Comparison of ENCODE assay signal across 8 cellular contexts in genomic region chr16:68238029-68238345, GRCh38. TPM values are rescaled to one million over a fixed set of nuclear protein-coding genes. Genes with fewer than 3 reads are reported as not detected.
DNase-seq lines count a peak whose midpoint lies in the region; ATAC-seq, FAIRE-seq and TF ChIP-seq lines count a peak whose summit lies in the region.

No MANE protein-coding gene starts in this region.

- TF ChIP-seq CTCF in A673 (conservative IDR thresholded peaks at IDR 0.05; ENCODE audit: low read depth, low read length) (no peak), K562 (IDR thresholded peaks at IDR 0.05 in 2 of 3, conservative IDR thresholded peaks at IDR 0.05 in 1 of 3; ENCODE audit: insufficient read depth in 2 of 3, low read depth in 1 of 3, low read length in 3 of 3) (no peak)

- peak overlapping the region; percentile 61 for H2BK5ac ChIP-seq in mesendoderm (ENCODE audit: low read length)

- POLR2A ChIA-PET in A673 (lab: Charles Lee; ENCODE audit: low non-redundant PET): no interaction called here
- POLR2A ChIA-PET in HEK293T (lab: Yijun Ruan, JAX): interaction anchor here (0.6 to 2.2 kb wide), 7 partner anchors 10 to 251 kb away, joined by 3 to 23 read pairs (median 3); partner anchors contain the start of genes NFATC3, PRMT7 and SLC7A6OS
- POLR2A ChIA-PET in K562 (lab: Yijun Ruan, JAX): no interaction called here

- peaks cover 2% of the 10 kb centered on the region for H3K79me1 ChIP-seq in mesendoderm (ENCODE audit: low read length)

- intact Hi-C loops in A673 (cut with micrococcal nuclease; ENCODE audit: unreplicated experiment): no loop called here
- intact Hi-C loops in K562 (cut with micrococcal nuclease): no loop called here

- H3K27me3 ChIP-seq in A673 (replicated peaks; ENCODE audit: insufficient read depth, low read depth, low read length, poor library complexity): no peaks in the 10 kb centered on the region
- no peaks in the 10 kb centered on the region for H3K27me3 ChIP-seq in K562 (ENCODE audit: control insufficient read depth in 2 of 2, insufficient read depth in 2 of 2, low read length in 2 of 2)
- no peaks in the 10 kb centered on the region for H3K27me3 ChIP-seq in mesendoderm (ENCODE audit: insufficient read depth, low read length, poor library complexity)

- no peak for FAIRE-seq in K562 (lab: Jason Lieb, UNC)

- peak overlapping the region; percentile 7 for H4K8ac ChIP-seq in mesendoderm (ENCODE audit: low read depth, low read length)

- no peaks in the 10 kb centered on the region for H3K9me1 ChIP-seq in K562 (ENCODE audit: control insufficient read depth, insufficient read depth, low read length)

- TF ChIP-seq RAD21 in K562 (CRISPR knock-in tag; conservative IDR thresholded peaks at IDR 0.05 in 1 of 2, IDR thresholded peaks at IDR 0.05 in 1 of 2): no peak

- peak overlapping the region; percentile 19 for H3K18ac ChIP-seq in mesendoderm (ENCODE audit: low read length)

- H3K4me1 ChIP-seq in A673 (ENCODE audit: insufficient read depth, low read length, poor library complexity, severe bottlenecking) (peaks cover 9% of the 10 kb centered on the region), K562 (replicated peaks in 1 of 2; ENCODE audit: control insufficient read depth in 2 of 2, insufficient read depth in 2 of 2, low read length in 2 of 2) (peaks cover 0 to 7% of the 10 kb centered on the region in 2 experiments; a peak in 1 of 5 replicates), mesendoderm (ENCODE audit: control insufficient read depth, low read depth, low read length) (peaks cover 4% of the 10 kb centered on the region)

- no peak overlapping the region for H2AK5ac ChIP-seq in mesendoderm (ENCODE audit: low read length)

- H3K9me3 ChIP-seq in A673 (ENCODE audit: low read depth, low read length, poor library complexity, severe bottlenecking) (no peaks in the 10 kb centered on the region), K562 (replicated peaks; ENCODE audit: control insufficient read depth, insufficient read depth, low read depth, low read length) (peaks cover 7% of the 10 kb centered on the region)

- H3K27ac ChIP-seq in A673 (ENCODE audit: low read depth, low read length, poor library complexity, severe bottlenecking) (peak overlapping the region; percentile 84), K562 (ENCODE audit: extremely low read depth, low read depth, low read length) (no peak overlapping the region), mesendoderm (ENCODE audit: low read depth, low read length) (peak overlapping the region; percentile 66)

- TF ChIP-seq EP300 in K562 (IDR thresholded peaks at IDR 0.05; ENCODE audit: low read length): no peak

- no peak overlapping the region for H2BK120ac ChIP-seq in mesendoderm (ENCODE audit: low read depth, low read length)

- H3K56ac ChIP-seq in mesendoderm (ENCODE audit: low read length): peak overlapping the region; percentile 89

- no peak overlapping the region for H2BK15ac ChIP-seq in mesendoderm (replicated peaks; ENCODE audit: low read depth)

- peak overlapping the region; percentile 50 for H3K4me3 ChIP-seq in A673 (ENCODE audit: low read depth, low read length, poor library complexity, severe bottlenecking)
- no peak overlapping the region for H3K4me3 ChIP-seq in K562
- H3K4me3 ChIP-seq in mesendoderm (ENCODE audit: low read length): peak overlapping the region; percentile 5

- CTCF ChIA-PET in A673 (lab: Charles Lee): interaction anchor here (1.4 kb wide), 1 partner anchor 26 kb away, joined by 4 read pairs; no protein-coding TSS in a partner anchor
- CTCF ChIA-PET in HEK293T (lab: Yijun Ruan, JAX): interaction anchor here (1.6 kb wide), 2 partner anchors 24 to 26 kb away, joined by 4 to 5 read pairs; partner anchors contain the start of gene SLC7A6
- CTCF ChIA-PET in K562 (lab: Yijun Ruan, JAX; ENCODE audit: low intra/inter-chr PET ratio): no interaction called here

- no peaks in the 10 kb centered on the region for H4K20me1 ChIP-seq in K562 (replicated peaks; ENCODE audit: control insufficient read depth, insufficient read depth, low read length)

- H2AFZ ChIP-seq in K562 (ENCODE audit: low read depth, low read length): no peak overlapping the region

- WGBS in K562 (ENCODE audit: insufficient coverage, low coverage, missing lambda C conversion rate): 96% methylated on average over 14 of the region's 20 CpGs
- WGBS in mesendoderm (ENCODE audit: extremely low coverage, insufficient coverage, low lambda C conversion rate): no CpG with 5 or more reads among the region's 20 CpGs

- BruUV-seq in A673 (replicated peaks; lab: Mats Ljungman, UMichigan) (TSS peak; percentile 56), K562 (replicated peaks; lab: Mats Ljungman, UMichigan) (no TSS peak)

- no peak for DNase-seq in A673 (ENCODE audit: low spot score)
- no peak for DNase-seq in HEK293T (ENCODE audit: extremely low spot score)
- DNase-seq in K562 (ENCODE audit: extremely low read depth in 1 of 4, low spot score in 3 of 4): no peak
- DNase-seq in mesendoderm: no peak
- DNase-seq in activated CD8-positive, alpha-beta memory T cell treated with anti-CD3 and anti-CD28 coated beads, Interleukin-2, amount 50 U/mL, for 48 hours: no peak
- no peak for DNase-seq in activated CD4-positive, CD25-positive, alpha-beta regulatory T cell (lab: John Stamatoyannopoulos, UW)
- DNase-seq in NCI-H187 (lab: John Stamatoyannopoulos, UW): no peak
- no peak for DNase-seq in dedifferentiated amniotic fluid mesenchymal stem cell (ENCODE audit: extremely low spot score)

- H3K4me2 ChIP-seq in K562 (ENCODE audit: insufficient read depth, low read length): no peak overlapping the region
- peak overlapping the region; percentile 52 for H3K4me2 ChIP-seq in mesendoderm (ENCODE audit: low read length)

- no peak overlapping the region for H3K4ac ChIP-seq in mesendoderm (ENCODE audit: low read depth, low read length)

- H3K36me3 ChIP-seq in A673 (ENCODE audit: insufficient read depth, low read length, poor library complexity, severe bottlenecking) (no peaks in the 10 kb centered on the region), K562 (ENCODE audit: control insufficient read depth, insufficient read depth, low read length) (no peaks in the 10 kb centered on the region), mesendoderm (ENCODE audit: control insufficient read depth, insufficient read depth, low read length) (no peaks in the 10 kb centered on the region)

- no peak overlapping the region for H3K23ac ChIP-seq in mesendoderm (ENCODE audit: low read length)

- no peak for ATAC-seq in K562

- H3K79me2 ChIP-seq in K562 (ENCODE audit: control insufficient read depth, insufficient read depth, low read length): no peaks in the 10 kb centered on the region
- H3K79me2 ChIP-seq in mesendoderm (ENCODE audit: control insufficient read depth, insufficient read depth, low read length): peaks cover 4% of the 10 kb centered on the region

- in situ Hi-C loops in K562 (cut with MboI): no loop called here

- H4K5ac ChIP-seq in mesendoderm (ENCODE audit: low read length): no peak overlapping the region

- TF ChIP-seq POLR2A in K562 (conservative IDR thresholded peaks at IDR 0.05): no peak

- H3K9ac ChIP-seq in K562 (ENCODE audit: insufficient read depth in 1 of 2, low read depth in 2 of 2, low read length in 2 of 2): no peak overlapping the region
- peak overlapping the region; percentile 79 for H3K9ac ChIP-seq in mesendoderm (ENCODE audit: low read length)

RNA-seq across cellular contexts. Expression of gene ESRP2, which starts 2.1 kb away (rescaled TPM):
- 0.19 and 0.35 TPM in 2 replicates for total RNA-seq in A673 (2021)
- total RNA-seq in K562 (2011; cell fraction: chromatin; rRNA removed; ENCODE audit: low replicate concordance): 0.39 TPM in 1 of 2 replicates, not detected in the other
- not detected in 2 replicates for total RNA-seq in K562 (2011; cell fraction: nucleolus; rRNA removed)
- not detected in 2 replicates for total RNA-seq in K562 (2011; cell fraction: nucleoplasm; rRNA removed)
- total RNA-seq in K562 (2014; rRNA removed): 0.05 TPM in 1 of 2 replicates, not detected in the other
- total RNA-seq in K562 (2014; rRNA removed; fragmentation: Illumina TruSeq; extraction: Trizol): not detected in 2 replicates
- not detected in 2 replicates for total RNA-seq in K562 (2015; rRNA removed; fragmentation: Illumina TruSeq; extraction: Trizol)
- 0.07 and 0.36 TPM in 2 replicates for total RNA-seq in K562 (2021)
- 0.09 TPM in 1 of 2 replicates, not detected in the other for polyA plus RNA-seq in K562 (2011; rRNA removed)
- not detected in 2 replicates for polyA plus RNA-seq in K562 (2011; cell fraction: cytosol; rRNA removed)
- polyA plus RNA-seq in K562 (2011; cell fraction: nucleus; rRNA removed): 0.07 TPM in 1 of 2 replicates, not detected in the other
- polyA plus RNA-seq in K562 (2012): 0.17 and 0.39 TPM in 2 replicates
- not detected in 2 replicates for polyA plus RNA-seq in K562 (2014; fragmentation: Illumina TruSeq; extraction: Trizol)
- polyA plus RNA-seq in K562 (2014; fragmentation: Nextera tagmentation; extraction: Ambion mirVana): under 1 TPM in 1 of 2 experiments, not detected in 1; 0.15 TPM
- polyA plus RNA-seq in K562 (2014; rRNA removed): not detected in 2 replicates
- polyA minus RNA-seq in K562 (2011; rRNA and poly(A)+ RNA removed): not detected in 2 replicates
- 1.3 TPM in 1 of 2 replicates, not detected in the other for polyA minus RNA-seq in K562 (2011; cell fraction: cytosol; rRNA and poly(A)+ RNA removed)
- 0.27 TPM in 1 of 2 replicates, not detected in the other for polyA minus RNA-seq in K562 (2011; cell fraction: nucleus; rRNA and poly(A)+ RNA removed)
- 26.2 TPM for polyA plus RNA-seq in mesendoderm (2013, experiment 1 of 2)
- 26.6 TPM for polyA plus RNA-seq in mesendoderm (2013, experiment 2 of 2)

RNA-seq across cellular contexts. Expression of gene PLA2G15, which starts 7.2 kb away (rescaled TPM):
- 6.8 and 8.1 TPM in 2 replicates for total RNA-seq in A673 (2021)
- total RNA-seq in K562 (2011; cell fraction: chromatin; rRNA removed; ENCODE audit: low replicate concordance): 19.2 and 54.6 TPM in 2 replicates
- 35.1 and 45.2 TPM in 2 replicates for total RNA-seq in K562 (2011; cell fraction: nucleolus; rRNA removed)
- 25.2 and 30.1 TPM in 2 replicates for total RNA-seq in K562 (2011; cell fraction: nucleoplasm; rRNA removed)
- 7.5 and 8.9 TPM in 2 replicates for total RNA-seq in K562 (2014; rRNA removed)
- 3.1 and 4.6 TPM in 2 replicates for total RNA-seq in K562 (2014; rRNA removed; fragmentation: Illumina TruSeq; extraction: Trizol)
- 4.8 and 5.0 TPM in 2 replicates for total RNA-seq in K562 (2015; rRNA removed; fragmentation: Illumina TruSeq; extraction: Trizol)
- 8.6 and 9.1 TPM in 2 replicates for total RNA-seq in K562 (2021)
- polyA plus RNA-seq in K562 (2011; rRNA removed): 7.6 and 11.8 TPM in 2 replicates
- polyA plus RNA-seq in K562 (2011; cell fraction: cytosol; rRNA removed): 8.9 and 16.0 TPM in 2 replicates
- polyA plus RNA-seq in K562 (2011; cell fraction: nucleus; rRNA removed): 11.9 and 20.4 TPM in 2 replicates
- 7.1 and 14.4 TPM in 2 replicates for polyA plus RNA-seq in K562 (2012)
- polyA plus RNA-seq in K562 (2014; fragmentation: Illumina TruSeq; extraction: Trizol): 4.0 and 5.9 TPM in 2 replicates
- polyA plus RNA-seq in K562 (2014; fragmentation: Nextera tagmentation; extraction: Ambion mirVana): 1 to 10 TPM in 1 of 2 experiments, under 1 TPM in 1; 0.42 to 1.1 TPM
- 6.1 and 6.6 TPM in 2 replicates for polyA plus RNA-seq in K562 (2014; rRNA removed)
- polyA minus RNA-seq in K562 (2011; rRNA and poly(A)+ RNA removed): 7.5 and 7.6 TPM in 2 replicates
- polyA minus RNA-seq in K562 (2011; cell fraction: cytosol; rRNA and poly(A)+ RNA removed): 7.8 and 9.6 TPM in 2 replicates
- polyA minus RNA-seq in K562 (2011; cell fraction: nucleus; rRNA and poly(A)+ RNA removed): 6.3 and 6.7 TPM in 2 replicates
- polyA plus RNA-seq in mesendoderm (2013, experiment 1 of 2): 4.0 TPM
- polyA plus RNA-seq in mesendoderm (2013, experiment 2 of 2): 4.0 TPM

RNA-seq across cellular contexts. Expression of gene SLC7A6, which starts 26.3 kb away (rescaled TPM):
- total RNA-seq in A673 (2021) (43.6 and 58.7 TPM in 2 replicates), K562 (2014; rRNA removed) (18.8 and 26.2 TPM in 2 replicates), K562 (2014; rRNA removed; fragmentation: Illumina TruSeq; extraction: Trizol) (29.8 and 33.6 TPM in 2 replicates), K562 (2015; rRNA removed; fragmentation: Illumina TruSeq; extraction: Trizol) (27.7 and 28.7 TPM in 2 replicates), K562 (2021) (58.0 and 59.8 TPM in 2 replicates)
- total RNA-seq in K562 (2011; cell fraction: chromatin; rRNA removed; ENCODE audit: low replicate concordance): 281 and 367 TPM in 2 replicates
- total RNA-seq in K562 (2011; cell fraction: nucleolus; rRNA removed): 181 and 198 TPM in 2 replicates
- 210 and 290 TPM in 2 replicates for total RNA-seq in K562 (2011; cell fraction: nucleoplasm; rRNA removed)
- polyA plus RNA-seq in K562 (2011; rRNA removed) (55.7 and 60.1 TPM in 2 replicates), K562 (2014; fragmentation: Illumina TruSeq; extraction: Trizol) (51.9 and 53.3 TPM in 2 replicates), K562 (2014; fragmentation: Nextera tagmentation; extraction: Ambion mirVana) (10 to 100 TPM; 12.6 to 12.8 TPM), K562 (2014; rRNA removed) (38.6 and 44.6 TPM in 2 replicates)
- polyA plus RNA-seq in K562 (2011; cell fraction: cytosol; rRNA removed): 63.4 and 107 TPM in 2 replicates
- 196 and 243 TPM in 2 replicates for polyA plus RNA-seq in K562 (2011; cell fraction: nucleus; rRNA removed)
- polyA plus RNA-seq in K562 (2012): 24.5 and 25.3 TPM in 2 replicates
- 73.8 and 89.0 TPM in 2 replicates for polyA minus RNA-seq in K562 (2011; rRNA and poly(A)+ RNA removed)
- polyA minus RNA-seq in K562 (2011; cell fraction: cytosol; rRNA and poly(A)+ RNA removed): 29.8 and 51.2 TPM in 2 replicates
- 43.2 and 62.4 TPM in 2 replicates for polyA minus RNA-seq in K562 (2011; cell fraction: nucleus; rRNA and poly(A)+ RNA removed)
- polyA plus RNA-seq in mesendoderm (2013, experiment 1 of 2): 23.3 TPM
- polyA plus RNA-seq in mesendoderm (2013, experiment 2 of 2): 22.1 TPM
